25 cellular contexts compared by ENCODE assay signal in genomic region chr11:17745032-17745772, GRCh38. TPM values are rescaled to one million over a fixed set of nuclear protein-coding genes. Genes with fewer than 3 reads are reported as not detected.
"Had no signal": no experiment of that assay in that cellular context is flagged by ENCODE, and none has a peak within 500 bp of the region (broad histone marks: within the 10 kb centered on the region; RNA-seq: fewer than 3 reads in every experiment).

No MANE protein-coding gene starts in this region.

- H3K27ac ChIP-seq: adrenal gland, esophagus muscularis mucosa, gastroesophageal sphincter, prostate gland, skin epidermis had no signal

- H3K4me1 ChIP-seq: adrenal gland, esophagus muscularis mucosa, gastroesophageal sphincter, prostate gland had no signal

- H3K36me3 ChIP-seq: adrenal gland, esophagus muscularis mucosa, gastroesophageal sphincter, prostate gland had no signal

- H3K9me3 ChIP-seq: adrenal gland, esophagus muscularis mucosa, gastroesophageal sphincter, prostate gland had no signal

- H3K4me3 ChIP-seq: adrenal gland, esophagus muscularis mucosa, gastroesophageal sphincter, prostate gland, skin epidermis had no signal

- ATAC-seq: activated naive CD4-positive, alpha-beta T cell treated with anti-CD3 and anti-CD28 coated beads, Interleukin-2, amount 50 U/mL, for 72 hours; gastroesophageal sphincter; left colon; right cardiac atrium had no signal

- H3K27me3 ChIP-seq: adrenal gland had no signal

- DNase-seq: activated CD4-positive, alpha-beta T cell treated with anti-CD3 and anti-CD28 coated beads, Interleukin-2, amount 50 U/mL, for 4 hours; activated T-cell treated with anti-CD3 and anti-CD28 coated beads for 4 hours; adrenal gland; effector CD8-positive, alpha-beta T cell; nephron progenitor cell; occipital lobe; stimulated activated CD4-positive, alpha-beta T cell treated with anti-CD3 and anti-CD28 coated beads, Interleukin-15, amount 100 ng/mL, for 24 hours; stimulated activated CD4-positive, alpha-beta T cell treated with anti-CD3 and anti-CD28 coated beads, Interleukin-2, amount 100 ng/mL, for 48 hours; stimulated activated naive CD8-positive, alpha-beta T cell treated with anti-CD3 and anti-CD28 coated beads, Interleukin-15, amount 100 ng/mL, for 72 hours; SW 1271; T-helper 2 cell; trophoblast cell had no signal

RNA-seq across cellular contexts. Expression of gene KCNC1, which starts 10.6 kb away (rescaled TPM):
- total RNA-seq: activated CD8-positive, alpha-beta memory T cell treated with anti-CD3 and anti-CD28 coated beads for 36 hours; activated naive CD4-positive, alpha-beta T cell treated with anti-CD3 and anti-CD28 coated beads, Interleukin-2, amount 50 U/mL, for 72 hours; activated T-helper 2 cell treated with anti-CD3 and anti-CD28 coated beads, Interferon-gamma antibody, Interleukin-2, Interleukin-4, amounts not matched to agents 10 μg/mL and 5 μg/mL and 100 μg/mL, durations not matched to agents 14 hours and 24 hours and 36 hours; bronchial epithelial cell; esophagus muscularis mucosa had no signal

RNA-seq across cellular contexts. Expression of gene MYOD1, which starts 25.8 kb away (rescaled TPM):
- total RNA-seq: activated CD8-positive, alpha-beta memory T cell treated with anti-CD3 and anti-CD28 coated beads for 36 hours; activated naive CD4-positive, alpha-beta T cell treated with anti-CD3 and anti-CD28 coated beads, Interleukin-2, amount 50 U/mL, for 72 hours; activated T-helper 2 cell treated with anti-CD3 and anti-CD28 coated beads, Interferon-gamma antibody, Interleukin-2, Interleukin-4, amounts not matched to agents 10 μg/mL and 5 μg/mL and 100 μg/mL, durations not matched to agents 14 hours and 24 hours and 36 hours; adrenal gland; astrocyte; bronchial epithelial cell; chondrocyte; esophagus muscularis mucosa; gastroesophageal sphincter; left colon; occipital lobe; right cardiac atrium; temporal lobe had no signal
